ENCODE assay signal across 1 cellular context in genomic region chr3:79247367-79248103, GRCh38.
TF ChIP-seq lines count a peak whose summit lies in the region.

No MANE protein-coding gene starts in this region.

TF ChIP-seq in GM23338, 12 proteins besides CTCF, POLR2A, EP300 and RAD21 (continued from another document):
- TF ChIP-seq, protein P1, sequence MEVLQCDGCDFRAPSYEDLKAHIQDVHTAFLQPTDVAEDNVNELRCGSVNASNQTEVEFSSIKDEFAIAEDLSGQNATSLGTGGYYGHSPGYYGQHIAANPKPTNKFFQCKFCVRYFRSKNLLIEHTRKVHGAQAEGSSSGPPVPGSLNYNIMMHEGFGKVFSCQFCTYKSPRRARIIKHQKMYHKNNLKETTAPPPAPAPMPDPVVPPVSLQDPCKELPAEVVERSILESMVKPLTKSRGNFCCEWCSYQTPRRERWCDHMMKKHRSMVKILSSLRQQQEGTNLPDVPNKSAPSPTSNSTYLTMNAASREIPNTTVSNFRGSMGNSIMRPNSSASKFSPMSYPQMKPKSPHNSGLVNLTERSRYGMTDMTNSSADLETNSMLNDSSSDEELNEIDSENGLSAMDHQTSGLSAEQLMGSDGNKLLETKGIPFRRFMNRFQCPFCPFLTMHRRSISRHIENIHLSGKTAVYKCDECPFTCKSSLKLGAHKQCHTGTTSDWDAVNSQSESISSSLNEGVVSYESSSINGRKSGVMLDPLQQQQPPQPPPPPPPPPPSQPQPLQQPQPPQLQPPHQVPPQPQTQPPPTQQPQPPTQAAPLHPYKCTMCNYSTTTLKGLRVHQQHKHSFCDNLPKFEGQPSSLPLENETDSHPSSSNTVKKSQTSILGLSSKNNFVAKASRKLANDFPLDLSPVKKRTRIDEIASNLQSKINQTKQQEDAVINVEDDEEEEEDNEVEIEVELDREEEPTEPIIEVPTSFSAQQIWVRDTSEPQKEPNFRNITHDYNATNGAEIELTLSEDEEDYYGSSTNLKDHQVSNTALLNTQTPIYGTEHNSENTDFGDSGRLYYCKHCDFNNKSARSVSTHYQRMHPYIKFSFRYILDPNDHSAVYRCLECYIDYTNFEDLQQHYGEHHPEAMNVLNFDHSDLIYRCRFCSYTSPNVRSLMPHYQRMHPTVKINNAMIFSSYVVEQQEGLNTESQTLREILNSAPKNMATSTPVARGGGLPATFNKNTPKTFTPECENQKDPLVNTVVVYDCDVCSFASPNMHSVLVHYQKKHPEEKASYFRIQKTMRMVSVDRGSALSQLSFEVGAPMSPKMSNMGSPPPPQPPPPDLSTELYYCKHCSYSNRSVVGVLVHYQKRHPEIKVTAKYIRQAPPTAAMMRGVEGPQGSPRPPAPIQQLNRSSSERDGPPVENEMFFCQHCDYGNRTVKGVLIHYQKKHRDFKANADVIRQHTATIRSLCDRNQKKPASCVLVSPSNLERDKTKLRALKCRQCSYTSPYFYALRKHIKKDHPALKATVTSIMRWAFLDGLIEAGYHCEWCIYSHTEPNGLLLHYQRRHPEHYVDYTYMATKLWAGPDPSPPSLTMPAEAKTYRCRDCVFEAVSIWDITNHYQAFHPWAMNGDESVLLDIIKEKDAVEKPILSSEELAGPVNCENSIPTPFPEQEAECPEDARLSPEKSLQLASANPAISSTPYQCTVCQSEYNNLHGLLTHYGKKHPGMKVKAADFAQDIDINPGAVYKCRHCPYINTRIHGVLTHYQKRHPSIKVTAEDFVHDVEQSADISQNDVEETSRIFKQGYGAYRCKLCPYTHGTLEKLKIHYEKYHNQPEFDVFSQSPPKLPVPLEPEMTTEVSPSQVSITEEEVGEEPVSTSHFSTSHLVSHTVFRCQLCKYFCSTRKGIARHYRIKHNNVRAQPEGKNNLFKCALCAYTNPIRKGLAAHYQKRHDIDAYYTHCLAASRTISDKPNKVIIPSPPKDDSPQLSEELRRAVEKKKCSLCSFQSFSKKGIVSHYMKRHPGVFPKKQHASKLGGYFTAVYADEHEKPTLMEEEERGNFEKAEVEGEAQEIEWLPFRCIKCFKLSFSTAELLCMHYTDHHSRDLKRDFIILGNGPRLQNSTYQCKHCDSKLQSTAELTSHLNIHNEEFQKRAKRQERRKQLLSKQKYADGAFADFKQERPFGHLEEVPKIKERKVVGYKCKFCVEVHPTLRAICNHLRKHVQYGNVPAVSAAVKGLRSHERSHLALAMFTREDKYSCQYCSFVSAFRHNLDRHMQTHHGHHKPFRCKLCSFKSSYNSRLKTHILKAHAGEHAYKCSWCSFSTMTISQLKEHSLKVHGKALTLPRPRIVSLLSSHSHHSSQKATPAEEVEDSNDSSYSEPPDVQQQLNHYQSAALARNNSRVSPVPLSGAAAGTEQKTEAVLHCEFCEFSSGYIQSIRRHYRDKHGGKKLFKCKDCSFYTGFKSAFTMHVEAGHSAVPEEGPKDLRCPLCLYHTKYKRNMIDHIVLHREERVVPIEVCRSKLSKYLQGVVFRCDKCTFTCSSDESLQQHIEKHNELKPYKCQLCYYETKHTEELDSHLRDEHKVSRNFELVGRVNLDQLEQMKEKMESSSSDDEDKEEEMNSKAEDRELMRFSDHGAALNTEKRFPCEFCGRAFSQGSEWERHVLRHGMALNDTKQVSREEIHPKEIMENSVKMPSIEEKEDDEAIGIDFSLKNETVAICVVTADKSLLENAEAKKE (CRISPR knock-in tag; IDR thresholded peaks at IDR 0.05), result no peak
- TF ChIP-seq ZNF331 (CRISPR knock-in tag; IDR thresholded peaks at IDR 0.05; ENCODE audit: low read depth), result no peak
